In genomic region chr11:61369372-61370348, GRCh38 we compare ENCODE assay signal across 1 cellular context.
TF ChIP-seq lines count a peak whose summit lies in the region.

No MANE protein-coding gene starts in this region.

TF ChIP-seq in HepG2, 621 proteins besides CTCF, POLR2A, EP300 and RAD21 (continued from another document and continues in another):
- no peak for TF ChIP-seq SNAPC4 (CRISPR knock-in tag; IDR thresholded peaks at IDR 0.05)
- TF ChIP-seq ZNF629 (CRISPR knock-in tag; conservative IDR thresholded peaks at IDR 0.05): no peak
- no peak for TF ChIP-seq ZNF576 (CRISPR knock-in tag; IDR thresholded peaks at IDR 0.05)
- peak; percentile 84 for TF ChIP-seq ZNF574 (CRISPR knock-in tag; IDR thresholded peaks at IDR 0.05)
- no peak for TF ChIP-seq FOSL1 (CRISPR knock-in tag; IDR thresholded peaks at IDR 0.05; ENCODE audit: borderline replicate concordance)
- TF ChIP-seq ZNF143 (CRISPR knock-in tag; IDR thresholded peaks at IDR 0.05): no peak; the same call in 1 of the 2 replicates
- TF ChIP-seq PREB (CRISPR knock-in tag; IDR thresholded peaks at IDR 0.05): no peak
- no peak for TF ChIP-seq GFI1 (CRISPR knock-in tag; IDR thresholded peaks at IDR 0.05; ENCODE audit: borderline replicate concordance)
- no peak for TF ChIP-seq NFE2L1 (CRISPR knock-in tag; IDR thresholded peaks at IDR 0.05; ENCODE audit: borderline replicate concordance)
- TF ChIP-seq ZNF646 (CRISPR knock-in tag; IDR thresholded peaks at IDR 0.05): no peak
- no peak for TF ChIP-seq DBP (CRISPR knock-in tag; IDR thresholded peaks at IDR 0.05; ENCODE audit: not compliant biosample characterization)
- no peak for TF ChIP-seq PAX8 (CRISPR knock-in tag; IDR thresholded peaks at IDR 0.05; ENCODE audit: borderline replicate concordance)
- TF ChIP-seq HDAC2 (CRISPR knock-in tag; IDR thresholded peaks at IDR 0.05): peak; percentile 73
- no peak for TF ChIP-seq TBP (CRISPR knock-in tag; IDR thresholded peaks at IDR 0.05)
- TF ChIP-seq POLR2AphosphoS2 (IDR thresholded peaks at IDR 0.05; ENCODE audit: low read depth, low read length): no peak
- TF ChIP-seq ZNF496 (CRISPR knock-in tag; IDR thresholded peaks at IDR 0.05; ENCODE audit: insufficient replicate concordance): no peak
- TF ChIP-seq NR2F6 (IDR thresholded peaks at IDR 0.05): peak; percentile 66
- peak; percentile 82 for TF ChIP-seq NR2F6 (CRISPR knock-in tag; IDR thresholded peaks at IDR 0.05)
- no peak for TF ChIP-seq TRAFD1 (CRISPR knock-in tag; IDR thresholded peaks at IDR 0.05; ENCODE audit: borderline replicate concordance)
- TF ChIP-seq ZNF580 (CRISPR knock-in tag; IDR thresholded peaks at IDR 0.05; ENCODE audit: borderline replicate concordance, low read depth): no peak
- peak; percentile 84 for TF ChIP-seq RXRB (CRISPR knock-in tag; IDR thresholded peaks at IDR 0.05; ENCODE audit: borderline replicate concordance)
- no peak for TF ChIP-seq NR0B2 (CRISPR knock-in tag; IDR thresholded peaks at IDR 0.05)
- 0 out of 2 replicates have a peak, but pooled peaks have one; percentile 45 for TF ChIP-seq HOXD1 (CRISPR knock-in tag; IDR thresholded peaks at IDR 0.05)
- no peak for TF ChIP-seq GLI4 (CRISPR knock-in tag; IDR thresholded peaks at IDR 0.05; ENCODE audit: borderline replicate concordance)
- TF ChIP-seq NPAS2 (CRISPR knock-in tag; IDR thresholded peaks at IDR 0.05; ENCODE audit: borderline replicate concordance): no peak
- no peak for TF ChIP-seq TAF1 (CRISPR knock-in tag; IDR thresholded peaks at IDR 0.05)
- TF ChIP-seq BRF2 (CRISPR knock-in tag; IDR thresholded peaks at IDR 0.05): peak; percentile 58; the same call in 1 of the 2 replicates
- no peak for TF ChIP-seq HMGA1 (CRISPR knock-in tag; conservative IDR thresholded peaks at IDR 0.05)
- TF ChIP-seq TSC22D2 (CRISPR knock-in tag; IDR thresholded peaks at IDR 0.05; ENCODE audit: borderline replicate concordance): no peak
- no peak for TF ChIP-seq MTF1 (CRISPR knock-in tag; IDR thresholded peaks at IDR 0.05)
- peak; percentile 64; the same call in 1 of the 2 replicates for TF ChIP-seq ZNF891 (CRISPR knock-in tag; IDR thresholded peaks at IDR 0.05)
- no peak for TF ChIP-seq PRPF4 (IDR thresholded peaks at IDR 0.05; ENCODE audit: low read depth, low read length, poor library complexity, severe bottlenecking)
- TF ChIP-seq SRF (IDR thresholded peaks at IDR 0.05; ENCODE audit: low read depth, low read length): no peak
- TF ChIP-seq CHD2 (IDR thresholded peaks at IDR 0.05; ENCODE audit: low read depth, low read length): no peak
- no peak for TF ChIP-seq ZNF547 (CRISPR knock-in tag; IDR thresholded peaks at IDR 0.05)
- no peak for TF ChIP-seq ARNT (IDR thresholded peaks at IDR 0.05)
- no peak for TF ChIP-seq GPN1 (CRISPR knock-in tag; IDR thresholded peaks at IDR 0.05; ENCODE audit: borderline replicate concordance)
- TF ChIP-seq FOXC1 (CRISPR knock-in tag; IDR thresholded peaks at IDR 0.05; ENCODE audit: borderline replicate concordance): no peak
- no peak for TF ChIP-seq ZFP37 (CRISPR knock-in tag; IDR thresholded peaks at IDR 0.05; ENCODE audit: borderline replicate concordance)
